In the genomic region with DNA sequence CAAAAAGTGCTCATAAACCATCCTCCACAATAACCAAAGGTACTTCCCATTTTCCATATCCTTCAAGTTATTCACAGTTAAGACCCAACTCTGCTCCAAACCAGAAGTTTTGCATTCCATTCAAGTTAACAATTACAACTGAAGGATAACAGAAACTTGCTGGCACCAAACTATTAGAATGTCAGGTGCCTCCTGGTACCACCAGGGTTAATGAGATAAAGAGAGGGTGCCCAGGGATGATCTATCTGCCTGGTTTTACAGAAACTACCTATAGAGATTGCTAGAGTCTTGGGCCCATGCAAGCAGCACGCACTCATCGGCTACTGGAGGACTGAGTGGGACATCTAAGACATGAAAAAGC, we compare ENCODE assay signal across 2 cellular contexts.
TF ChIP-seq lines count a peak whose summit lies in the region.

No MANE protein-coding gene starts in this region.

TF ChIP-seq in SK-N-SH, 30 proteins besides CTCF, POLR2A, EP300 and RAD21:
- TF ChIP-seq, protein P1, sequence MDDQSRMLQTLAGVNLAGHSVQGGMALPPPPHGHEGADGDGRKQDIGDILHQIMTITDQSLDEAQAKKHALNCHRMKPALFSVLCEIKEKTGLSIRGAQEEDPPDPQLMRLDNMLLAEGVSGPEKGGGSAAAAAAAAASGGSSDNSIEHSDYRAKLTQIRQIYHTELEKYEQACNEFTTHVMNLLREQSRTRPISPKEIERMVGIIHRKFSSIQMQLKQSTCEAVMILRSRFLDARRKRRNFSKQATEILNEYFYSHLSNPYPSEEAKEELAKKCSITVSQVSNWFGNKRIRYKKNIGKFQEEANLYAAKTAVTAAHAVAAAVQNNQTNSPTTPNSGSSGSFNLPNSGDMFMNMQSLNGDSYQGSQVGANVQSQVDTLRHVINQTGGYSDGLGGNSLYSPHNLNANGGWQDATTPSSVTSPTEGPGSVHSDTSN (IDR thresholded peaks at IDR 0.05): no peak
- TF ChIP-seq RXRA (IDR thresholded peaks at IDR 0.05; ENCODE audit: borderline replicate concordance, low read depth) (no peak), TEAD4 (IDR thresholded peaks at IDR 0.05; ENCODE audit: borderline replicate concordance, insufficient read depth) (no peak), POLR2AphosphoS5 (IDR thresholded peaks at IDR 0.05; ENCODE audit: low read depth, low read length) (no peak), MXI1 (IDR thresholded peaks at IDR 0.05; ENCODE audit: low read depth, low read length) (no peak), TCF12 (IDR thresholded peaks at IDR 0.05) (no peak), CHD2 (IDR thresholded peaks at IDR 0.05; ENCODE audit: low read length, partially characterized antibody) (no peak), RCOR1 (IDR thresholded peaks at IDR 0.05; ENCODE audit: low read length) (no peak), ELF1 (IDR thresholded peaks at IDR 0.05) (no peak), SMC3 (IDR thresholded peaks at IDR 0.05; ENCODE audit: low read depth, low read length) (no peak), FOXJ3 (CRISPR knock-in tag; IDR thresholded peaks at IDR 0.05) (no peak), EZH2phosphoT487 (IDR thresholded peaks at IDR 0.05; ENCODE audit: borderline replicate concordance, low read depth) (no peak), SIN3A (IDR thresholded peaks at IDR 0.05; ENCODE audit: borderline replicate concordance, low read depth, low read length) (no peak)
- TF ChIP-seq, protein P2, sequence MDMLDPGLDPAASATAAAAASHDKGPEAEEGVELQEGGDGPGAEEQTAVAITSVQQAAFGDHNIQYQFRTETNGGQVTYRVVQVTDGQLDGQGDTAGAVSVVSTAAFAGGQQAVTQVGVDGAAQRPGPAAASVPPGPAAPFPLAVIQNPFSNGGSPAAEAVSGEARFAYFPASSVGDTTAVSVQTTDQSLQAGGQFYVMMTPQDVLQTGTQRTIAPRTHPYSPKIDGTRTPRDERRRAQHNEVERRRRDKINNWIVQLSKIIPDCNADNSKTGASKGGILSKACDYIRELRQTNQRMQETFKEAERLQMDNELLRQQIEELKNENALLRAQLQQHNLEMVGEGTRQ (IDR thresholded peaks at IDR 0.05; ENCODE audit: borderline replicate concordance, low read depth, low read length): no peak
- TF ChIP-seq, protein P3, sequence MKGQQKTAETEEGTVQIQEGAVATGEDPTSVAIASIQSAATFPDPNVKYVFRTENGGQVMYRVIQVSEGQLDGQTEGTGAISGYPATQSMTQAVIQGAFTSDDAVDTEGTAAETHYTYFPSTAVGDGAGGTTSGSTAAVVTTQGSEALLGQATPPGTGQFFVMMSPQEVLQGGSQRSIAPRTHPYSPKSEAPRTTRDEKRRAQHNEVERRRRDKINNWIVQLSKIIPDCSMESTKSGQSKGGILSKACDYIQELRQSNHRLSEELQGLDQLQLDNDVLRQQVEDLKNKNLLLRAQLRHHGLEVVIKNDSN (IDR thresholded peaks at IDR 0.05; ENCODE audit: borderline replicate concordance, low read depth): no peak
- TF ChIP-seq, protein P4, sequence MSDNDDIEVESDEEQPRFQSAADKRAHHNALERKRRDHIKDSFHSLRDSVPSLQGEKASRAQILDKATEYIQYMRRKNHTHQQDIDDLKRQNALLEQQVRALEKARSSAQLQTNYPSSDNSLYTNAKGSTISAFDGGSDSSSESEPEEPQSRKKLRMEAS (IDR thresholded peaks at IDR 0.05; ENCODE audit: low read depth): no peak
- TF ChIP-seq, protein P5, sequence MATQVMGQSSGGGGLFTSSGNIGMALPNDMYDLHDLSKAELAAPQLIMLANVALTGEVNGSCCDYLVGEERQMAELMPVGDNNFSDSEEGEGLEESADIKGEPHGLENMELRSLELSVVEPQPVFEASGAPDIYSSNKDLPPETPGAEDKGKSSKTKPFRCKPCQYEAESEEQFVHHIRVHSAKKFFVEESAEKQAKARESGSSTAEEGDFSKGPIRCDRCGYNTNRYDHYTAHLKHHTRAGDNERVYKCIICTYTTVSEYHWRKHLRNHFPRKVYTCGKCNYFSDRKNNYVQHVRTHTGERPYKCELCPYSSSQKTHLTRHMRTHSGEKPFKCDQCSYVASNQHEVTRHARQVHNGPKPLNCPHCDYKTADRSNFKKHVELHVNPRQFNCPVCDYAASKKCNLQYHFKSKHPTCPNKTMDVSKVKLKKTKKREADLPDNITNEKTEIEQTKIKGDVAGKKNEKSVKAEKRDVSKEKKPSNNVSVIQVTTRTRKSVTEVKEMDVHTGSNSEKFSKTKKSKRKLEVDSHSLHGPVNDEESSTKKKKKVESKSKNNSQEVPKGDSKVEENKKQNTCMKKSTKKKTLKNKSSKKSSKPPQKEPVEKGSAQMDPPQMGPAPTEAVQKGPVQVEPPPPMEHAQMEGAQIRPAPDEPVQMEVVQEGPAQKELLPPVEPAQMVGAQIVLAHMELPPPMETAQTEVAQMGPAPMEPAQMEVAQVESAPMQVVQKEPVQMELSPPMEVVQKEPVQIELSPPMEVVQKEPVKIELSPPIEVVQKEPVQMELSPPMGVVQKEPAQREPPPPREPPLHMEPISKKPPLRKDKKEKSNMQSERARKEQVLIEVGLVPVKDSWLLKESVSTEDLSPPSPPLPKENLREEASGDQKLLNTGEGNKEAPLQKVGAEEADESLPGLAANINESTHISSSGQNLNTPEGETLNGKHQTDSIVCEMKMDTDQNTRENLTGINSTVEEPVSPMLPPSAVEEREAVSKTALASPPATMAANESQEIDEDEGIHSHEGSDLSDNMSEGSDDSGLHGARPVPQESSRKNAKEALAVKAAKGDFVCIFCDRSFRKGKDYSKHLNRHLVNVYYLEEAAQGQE (IDR thresholded peaks at IDR 0.05; ENCODE audit: low read depth, low read length): no peak
- TF ChIP-seq, protein P6, sequence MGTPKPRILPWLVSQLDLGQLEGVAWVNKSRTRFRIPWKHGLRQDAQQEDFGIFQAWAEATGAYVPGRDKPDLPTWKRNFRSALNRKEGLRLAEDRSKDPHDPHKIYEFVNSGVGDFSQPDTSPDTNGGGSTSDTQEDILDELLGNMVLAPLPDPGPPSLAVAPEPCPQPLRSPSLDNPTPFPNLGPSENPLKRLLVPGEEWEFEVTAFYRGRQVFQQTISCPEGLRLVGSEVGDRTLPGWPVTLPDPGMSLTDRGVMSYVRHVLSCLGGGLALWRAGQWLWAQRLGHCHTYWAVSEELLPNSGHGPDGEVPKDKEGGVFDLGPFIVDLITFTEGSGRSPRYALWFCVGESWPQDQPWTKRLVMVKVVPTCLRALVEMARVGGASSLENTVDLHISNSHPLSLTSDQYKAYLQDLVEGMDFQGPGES (IDR thresholded peaks at IDR 0.05; ENCODE audit: low read depth, low read length): no peak
TF ChIP-seq in SK-N-SH: peak in this region for 0.

TF ChIP-seq in HepG2, 621 proteins besides CTCF, POLR2A, EP300 and RAD21 (continued from another document):
- TF ChIP-seq FOXC1 (CRISPR knock-in tag; IDR thresholded peaks at IDR 0.05; ENCODE audit: borderline replicate concordance) (no peak), PHF21A (CRISPR knock-in tag; IDR thresholded peaks at IDR 0.05) (0 out of 2 replicates have a peak, but pooled peaks have one; percentile 16), ZNF354B (CRISPR knock-in tag; IDR thresholded peaks at IDR 0.05) (no peak), ZNF558 (CRISPR knock-in tag; IDR thresholded peaks at IDR 0.05; ENCODE audit: borderline replicate concordance) (no peak), POGZ (CRISPR knock-in tag; IDR thresholded peaks at IDR 0.05) (no peak), ZNF703 (CRISPR knock-in tag; IDR thresholded peaks at IDR 0.05; ENCODE audit: borderline replicate concordance) (no peak), ZNF652 (CRISPR knock-in tag; IDR thresholded peaks at IDR 0.05; ENCODE audit: borderline replicate concordance, low read depth) (peak; percentile 70; the same call in 1 of the 2 replicates), ZNF543 (CRISPR knock-in tag; IDR thresholded peaks at IDR 0.05) (no peak), ZNF468 (CRISPR knock-in tag; IDR thresholded peaks at IDR 0.05) (no peak), ZNF7 (CRISPR knock-in tag; IDR thresholded peaks at IDR 0.05) (no peak), TBP (CRISPR knock-in tag; IDR thresholded peaks at IDR 0.05) (no peak)
- TF ChIP-seq, protein P7, sequence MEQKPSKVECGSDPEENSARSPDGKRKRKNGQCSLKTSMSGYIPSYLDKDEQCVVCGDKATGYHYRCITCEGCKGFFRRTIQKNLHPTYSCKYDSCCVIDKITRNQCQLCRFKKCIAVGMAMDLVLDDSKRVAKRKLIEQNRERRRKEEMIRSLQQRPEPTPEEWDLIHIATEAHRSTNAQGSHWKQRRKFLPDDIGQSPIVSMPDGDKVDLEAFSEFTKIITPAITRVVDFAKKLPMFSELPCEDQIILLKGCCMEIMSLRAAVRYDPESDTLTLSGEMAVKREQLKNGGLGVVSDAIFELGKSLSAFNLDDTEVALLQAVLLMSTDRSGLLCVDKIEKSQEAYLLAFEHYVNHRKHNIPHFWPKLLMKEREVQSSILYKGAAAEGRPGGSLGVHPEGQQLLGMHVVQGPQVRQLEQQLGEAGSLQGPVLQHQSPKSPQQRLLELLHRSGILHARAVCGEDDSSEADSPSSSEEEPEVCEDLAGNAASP (CRISPR knock-in tag; IDR thresholded peaks at IDR 0.05; ENCODE audit: borderline replicate concordance): no peak
- TF ChIP-seq, protein P8, sequence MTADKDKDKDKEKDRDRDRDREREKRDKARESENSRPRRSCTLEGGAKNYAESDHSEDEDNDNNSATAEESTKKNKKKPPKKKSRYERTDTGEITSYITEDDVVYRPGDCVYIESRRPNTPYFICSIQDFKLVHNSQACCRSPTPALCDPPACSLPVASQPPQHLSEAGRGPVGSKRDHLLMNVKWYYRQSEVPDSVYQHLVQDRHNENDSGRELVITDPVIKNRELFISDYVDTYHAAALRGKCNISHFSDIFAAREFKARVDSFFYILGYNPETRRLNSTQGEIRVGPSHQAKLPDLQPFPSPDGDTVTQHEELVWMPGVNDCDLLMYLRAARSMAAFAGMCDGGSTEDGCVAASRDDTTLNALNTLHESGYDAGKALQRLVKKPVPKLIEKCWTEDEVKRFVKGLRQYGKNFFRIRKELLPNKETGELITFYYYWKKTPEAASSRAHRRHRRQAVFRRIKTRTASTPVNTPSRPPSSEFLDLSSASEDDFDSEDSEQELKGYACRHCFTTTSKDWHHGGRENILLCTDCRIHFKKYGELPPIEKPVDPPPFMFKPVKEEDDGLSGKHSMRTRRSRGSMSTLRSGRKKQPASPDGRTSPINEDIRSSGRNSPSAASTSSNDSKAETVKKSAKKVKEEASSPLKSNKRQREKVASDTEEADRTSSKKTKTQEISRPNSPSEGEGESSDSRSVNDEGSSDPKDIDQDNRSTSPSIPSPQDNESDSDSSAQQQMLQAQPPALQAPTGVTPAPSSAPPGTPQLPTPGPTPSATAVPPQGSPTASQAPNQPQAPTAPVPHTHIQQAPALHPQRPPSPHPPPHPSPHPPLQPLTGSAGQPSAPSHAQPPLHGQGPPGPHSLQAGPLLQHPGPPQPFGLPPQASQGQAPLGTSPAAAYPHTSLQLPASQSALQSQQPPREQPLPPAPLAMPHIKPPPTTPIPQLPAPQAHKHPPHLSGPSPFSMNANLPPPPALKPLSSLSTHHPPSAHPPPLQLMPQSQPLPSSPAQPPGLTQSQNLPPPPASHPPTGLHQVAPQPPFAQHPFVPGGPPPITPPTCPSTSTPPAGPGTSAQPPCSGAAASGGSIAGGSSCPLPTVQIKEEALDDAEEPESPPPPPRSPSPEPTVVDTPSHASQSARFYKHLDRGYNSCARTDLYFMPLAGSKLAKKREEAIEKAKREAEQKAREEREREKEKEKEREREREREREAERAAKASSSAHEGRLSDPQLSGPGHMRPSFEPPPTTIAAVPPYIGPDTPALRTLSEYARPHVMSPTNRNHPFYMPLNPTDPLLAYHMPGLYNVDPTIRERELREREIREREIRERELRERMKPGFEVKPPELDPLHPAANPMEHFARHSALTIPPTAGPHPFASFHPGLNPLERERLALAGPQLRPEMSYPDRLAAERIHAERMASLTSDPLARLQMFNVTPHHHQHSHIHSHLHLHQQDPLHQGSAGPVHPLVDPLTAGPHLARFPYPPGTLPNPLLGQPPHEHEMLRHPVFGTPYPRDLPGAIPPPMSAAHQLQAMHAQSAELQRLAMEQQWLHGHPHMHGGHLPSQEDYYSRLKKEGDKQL (CRISPR knock-in tag; IDR thresholded peaks at IDR 0.05; ENCODE audit: low read depth): no peak
